In genomic region chr7:55056577-55057480, GRCh38 we compare ENCODE assay signal across 17 cellular contexts. TPM values are rescaled to one million over a fixed set of nuclear protein-coding genes. Genes with fewer than 3 reads are reported as not detected.
DNase-seq lines count a peak whose midpoint lies in the region; ATAC-seq and TF ChIP-seq lines count a peak whose summit lies in the region.
"Had no signal": no experiment of that assay in that cellular context is flagged by ENCODE, and none has a peak within 500 bp of the region (broad histone marks: within the 10 kb centered on the region; RNA-seq: fewer than 3 reads in every experiment).

No MANE protein-coding gene starts in this region.

- no peak overlapping the region for H3K4me3 ChIP-seq in gastrocnemius medialis
- H3K4me3 ChIP-seq: SJSA1 had no signal

- POLR2A ChIA-PET in MCF 10A (lab: Yijun Ruan, JAX) = interaction anchor here (0.6 to 16.1 kb wide), 17 partner anchors 9 to 268 kb away, joined by 3 to 122 read pairs (median 4); partner anchors contain the start of gene EGFR

- H3K9me3 Mint-ChIP-seq in MCF 10A (ENCODE audit: unreplicated experiment) = no peaks in the 10 kb centered on the region
- H3K9me3 Mint-ChIP-seq: natural killer cell had no signal

- H3K36me3 Mint-ChIP-seq in MCF 10A (ENCODE audit: insufficient read depth, unreplicated experiment) = peaks cover 69% of the 10 kb centered on the region
- H3K36me3 Mint-ChIP-seq: natural killer cell had no signal

- peak overlapping the region; percentile 16 to 58 (median 50) for H3K27ac ChIP-seq in gastrocnemius medialis
- H3K27ac ChIP-seq: SJSA1 had no signal

- H3K9me3 ChIP-seq in gastrocnemius medialis = no peaks in the 10 kb centered on the region
- H3K9me3 ChIP-seq: SJSA1 had no signal

- TF ChIP-seq CTCF in MCF 10A (IDR thresholded peaks at IDR 0.05; ENCODE audit: unreplicated experiment) (no peak), gastrocnemius medialis (IDR thresholded peaks at IDR 0.05 in 4 of 5, conservative IDR thresholded peaks at IDR 0.05 in 1 of 5) (no peak)

- BruUV-seq in MCF 10A (replicated peaks; lab: Mats Ljungman, UMichigan) = no TSS peak

- no peaks in the 10 kb centered on the region for H3K36me3 ChIP-seq in gastrocnemius medialis
- H3K36me3 ChIP-seq: SJSA1 had no signal

- no peak for TF ChIP-seq POLR2A in gastrocnemius medialis (IDR thresholded peaks at IDR 0.05)

- CTCF ChIA-PET in MCF 10A (lab: Yijun Ruan, JAX) = interaction anchor here (0.5 to 2.2 kb wide), 6 partner anchors 10 to 283 kb away, joined by 3 to 10 read pairs (median 6); no protein-coding TSS in a partner anchor

- H3K27ac Mint-ChIP-seq in MCF 10A (ENCODE audit: low read depth, unreplicated experiment) = peak overlapping the region; percentile 76
- H3K27ac Mint-ChIP-seq: natural killer cell had no signal

- ATAC-seq in Right ventricle myocardium superior (ENCODE audit: poor library complexity) (peak; percentile 54), gastrocnemius medialis (peak; percentile 60), HG03175 (IDR thresholded peaks at IDR 0.05; ENCODE audit: unreplicated experiment) (no peak)
- ATAC-seq: left colon, natural killer cell had no signal

- peak overlapping the region; percentile 46 for H3K4me3 Mint-ChIP-seq in MCF 10A (ENCODE audit: unreplicated experiment)
- H3K4me3 Mint-ChIP-seq: natural killer cell had no signal

- H3K4me1 Mint-ChIP-seq in MCF 10A (ENCODE audit: insufficient read depth, unreplicated experiment) = peaks cover 71% of the 10 kb centered on the region

- H3K27me3 Mint-ChIP-seq in MCF 10A (ENCODE audit: insufficient read depth, unreplicated experiment) = no peaks in the 10 kb centered on the region

- intact Hi-C loops in MCF 10A (cut with micrococcal nuclease) (loop anchor here (1.0 kb wide), 1 partner anchor 8 kb away; no protein-coding TSS in a partner anchor), Right ventricle myocardium superior (cut with DNase I) (no loop called here), gastrocnemius medialis (cut with DNase I; ENCODE audit: low total_unique reads) (no loop called here)

- DNase-seq in EH (ENCODE audit: low read depth) (peak; percentile 87), MCF 10A (ENCODE audit: unreplicated experiment) (peak; percentile 84), Right ventricle myocardium superior (no peak), gastrocnemius medialis (peak in 1 of 2 donors; percentile 39), SW 1271 (lab: John Stamatoyannopoulos, UW) (no peak), MV-4-11 (lab: John Stamatoyannopoulos, UW) (no peak)
- DNase-seq in activated CD8-positive, alpha-beta memory T cell treated with anti-CD3 and anti-CD28 coated beads, Interleukin-2, amount 50 U/mL, for 4 hours = no peak
- DNase-seq: activated CD8-positive, alpha-beta memory T cell treated with anti-CD3 and anti-CD28 coated beads for 24 hours; AML-193; cerebellar nuclear complex; Karpas-422; left colon; natural killer cell; NCI-H1694; NCI-H82 had no signal

- H3K4me1 ChIP-seq in gastrocnemius medialis = peaks cover 18 to 47% of the 10 kb centered on the region in 2 donors

- in situ Hi-C loops in gastrocnemius medialis (cut with MboI; ENCODE audit: low sequenced_read_pairs in 4 of 4) = no loop called here

- H3K27me3 ChIP-seq in gastrocnemius medialis = no peaks in the 10 kb centered on the region
- H3K27me3 ChIP-seq: SJSA1 had no signal

RNA-seq across cellular contexts. Expression of gene EGFR, which starts 38.0 kb away (rescaled TPM):
- total RNA-seq in MCF 10A (2022) (371 and 448 TPM in 2 replicates), Right ventricle myocardium superior (10.1 TPM), gastrocnemius medialis (10 to 100 TPM; 28.0 to 34.8 (median 29.4) TPM)
- total RNA-seq: natural killer cell had no signal

Comparison
In these comparisons a context has a peak if more than half of its experiments do, and no peak if none do; other contexts are left out.
1. DNase-seq: peak in EH (single experiment) and MCF 10A (single experiment); none in Right ventricle myocardium superior (single experiment), SW 1271 (0 of 2), activated CD8-positive, alpha-beta memory T cell treated with anti-CD3 and anti-CD28 coated beads, Interleukin-2, amount 50 U/mL, for 4 hours (single experiment) and MV-4-11 (single experiment).
2. RNA of gene EGFR, which starts 38.0 kb away (total RNA-seq): 371 to 448 TPM in MCF 10A; 28.0 to 34.8 TPM in gastrocnemius medialis and 10.1 TPM in Right ventricle myocardium superior (single experiment); every median in the first group is over 10 times any median in the second.